ENCODE assay signal across 1 cellular context in the genomic region with DNA sequence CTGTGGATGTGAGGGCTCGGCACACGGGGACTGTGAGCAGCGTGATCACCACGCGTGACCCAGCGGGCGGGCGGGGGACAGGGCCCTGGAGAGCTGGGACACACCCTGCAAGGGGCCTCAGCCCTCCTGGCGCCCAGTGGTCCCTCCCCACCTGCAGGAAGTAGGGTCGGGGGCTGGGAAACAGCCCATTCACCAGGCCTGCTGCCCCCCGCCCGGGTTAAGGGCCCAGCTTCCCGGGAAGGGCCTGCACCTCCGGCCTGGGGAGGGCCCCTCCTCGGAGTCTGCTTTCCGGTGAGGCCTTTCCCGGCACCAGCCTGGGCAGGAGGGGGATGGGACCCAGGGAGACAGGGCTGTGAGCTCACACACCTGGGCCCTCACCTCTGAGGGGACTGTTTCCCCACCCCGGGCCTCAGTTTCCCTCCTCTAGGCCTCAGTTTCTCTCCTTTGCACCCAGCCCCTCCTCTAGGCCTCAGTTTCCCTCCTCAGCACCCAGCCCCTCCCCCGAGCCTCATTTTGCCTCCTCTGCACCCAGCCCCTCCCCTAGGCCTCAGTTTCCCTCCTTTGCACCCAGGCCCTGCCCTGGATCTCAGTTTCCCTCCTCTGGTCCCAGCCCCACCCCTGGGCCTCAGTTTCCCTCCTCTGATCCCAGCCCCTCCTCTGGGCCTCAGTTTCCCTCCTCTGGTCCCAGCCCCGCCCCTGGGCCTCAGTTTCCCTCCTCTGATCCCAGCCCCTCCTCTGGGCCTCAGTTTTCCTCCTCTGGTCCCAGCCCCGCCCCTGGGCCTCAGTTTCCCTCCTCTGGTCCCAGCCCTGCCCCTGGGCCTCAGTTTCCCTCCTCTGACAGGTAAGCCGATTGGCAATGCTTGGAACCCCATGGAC.
TF ChIP-seq lines count a peak whose summit lies in the region.

No MANE protein-coding gene starts in this region.

TF ChIP-seq in K562, 482 proteins besides CTCF, POLR2A, EP300 and RAD21:
- TF ChIP-seq GATA2 (CRISPR knock-in tag; IDR thresholded peaks at IDR 0.05) (no peak), ZNF384 (IDR thresholded peaks at IDR 0.05; ENCODE audit: low read depth, low read length) (no peak), SAFB (IDR thresholded peaks at IDR 0.05; ENCODE audit: borderline replicate concordance, low read depth, low read length) (peak; percentile 33; the same call in 1 of the 2 replicates), BCOR (IDR thresholded peaks at IDR 0.05) (peak; percentile 54; the same call in 1 of the 2 replicates), ZNF830 (CRISPR knock-in tag; IDR thresholded peaks at IDR 0.05) (no peak), DNMT1 (IDR thresholded peaks at IDR 0.05) (no peak)
